In the genomic region with DNA sequence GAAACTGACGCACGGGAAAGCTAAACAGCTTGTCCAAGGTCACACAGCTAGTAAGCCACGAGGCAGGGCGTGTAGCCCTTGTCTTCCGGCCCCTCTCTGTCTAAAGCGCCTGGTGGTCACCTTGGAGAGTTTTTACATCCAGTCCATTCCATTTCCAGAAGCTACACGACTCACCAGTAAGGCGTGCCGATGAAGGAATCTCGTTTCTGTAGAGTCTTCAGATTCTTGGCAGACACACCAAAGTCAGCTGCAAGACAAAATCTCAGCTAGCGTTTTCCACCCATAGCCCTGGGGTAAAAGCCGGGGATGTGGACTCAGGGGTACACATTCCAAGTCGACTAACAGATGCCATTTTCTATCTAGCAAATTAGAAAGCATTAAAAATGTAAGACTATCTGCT, we compare ENCODE assay signal across 8 cellular contexts.
DNase-seq lines count a peak whose midpoint lies in the region; ATAC-seq and TF ChIP-seq lines count a peak whose summit lies in the region.

No MANE protein-coding gene starts in this region.

- in situ Hi-C loops in GM23248 (cut with MboI): no loop called here

- DNase-seq in GM23248 (peak; percentile 90), T-helper 17 cell (no peak), fibroblast of the aortic adventitia (ENCODE audit: low read depth) (peak; percentile 89), endodermal cell (no peak), DMS79 (lab: John Stamatoyannopoulos, UW) (no peak), SHP77 treated with DMSO at 0.1 percent for 48 hours (lab: John Stamatoyannopoulos, UW) (no peak)

- peaks cover 17% of the 10 kb centered on the region for H3K79me2 ChIP-seq in GM23248 (ENCODE audit: insufficient read depth)

- no peaks in the 10 kb centered on the region for H3K9me2 ChIP-seq in GM23248 (ENCODE audit: insufficient read depth)

- peaks cover 31% of the 10 kb centered on the region for H3F3A ChIP-seq in GM23248 (ENCODE audit: insufficient read depth)

- H3K27ac Mint-ChIP-seq in T-helper 17 cell (peak overlapping the region; percentile 67), endodermal cell (no peak overlapping the region)
- no peak overlapping the region for H3K27ac Mint-ChIP-seq in stimulated activated memory B cell treated with anti-CD40 and anti-IgM and Interleukin-4, amounts not matched to agents 10 μg/mL and 1 μg/mL and 100 μg/mL, for 72 hours

- no peaks in the 10 kb centered on the region for H3K9me3 Mint-ChIP-seq in endodermal cell
- no peaks in the 10 kb centered on the region for H3K9me3 Mint-ChIP-seq in stimulated activated memory B cell treated with anti-CD40 and anti-IgM and Interleukin-4, amounts not matched to agents 10 μg/mL and 1 μg/mL and 100 μg/mL, for 72 hours

- TF ChIP-seq CTCF in fibroblast of the aortic adventitia (IDR thresholded peaks at IDR 0.05; ENCODE audit: insufficient read depth, low read length): peak; percentile 47
- no peak for TF ChIP-seq CTCF in endodermal cell (conservative IDR thresholded peaks at IDR 0.05)

- ATAC-seq in T-helper 17 cell: no peak
- no peak for ATAC-seq in stimulated activated memory B cell treated with anti-CD40 and anti-IgM and Interleukin-4, amounts not matched to agents 10 μg/mL and 1 μg/mL and 100 μg/mL, for 72 hours

- peaks cover 25% of the 10 kb centered on the region for H3K4me1 Mint-ChIP-seq in T-helper 17 cell
- H3K4me1 Mint-ChIP-seq in endodermal cell: peaks cover 24% of the 10 kb centered on the region
- peaks cover 48% of the 10 kb centered on the region for H3K4me1 Mint-ChIP-seq in stimulated activated memory B cell treated with anti-CD40 and anti-IgM and Interleukin-4, amounts not matched to agents 10 μg/mL and 1 μg/mL and 100 μg/mL, for 72 hours

- H3K27me3 ChIP-seq in GM23248 (replicated peaks; ENCODE audit: insufficient read depth) (no peaks in the 10 kb centered on the region), skeletal muscle satellite cell (ENCODE audit: control insufficient read depth, insufficient read depth, low read length) (no peaks in the 10 kb centered on the region), endodermal cell (ENCODE audit: control insufficient read depth, insufficient read depth, low read length, poor library complexity, severe bottlenecking) (no peaks in the 10 kb centered on the region)

- H3K4me2 ChIP-seq in GM23248 (ENCODE audit: unreplicated experiment) (peak overlapping the region; percentile 59), skeletal muscle satellite cell (ENCODE audit: low read length) (peak overlapping the region; percentile 70)

- H3K27ac ChIP-seq in GM23248: peak overlapping the region; percentile 81
- H3K27ac ChIP-seq in endodermal cell (ENCODE audit: low read depth, low read length): no peak overlapping the region

- H3K9ac ChIP-seq in GM23248 (peak overlapping the region; percentile 70), skeletal muscle satellite cell (ENCODE audit: low read depth, low read length) (peak overlapping the region; percentile 46), endodermal cell (ENCODE audit: extremely low read depth, low read length, poor library complexity, severe bottlenecking) (no peak overlapping the region)

- H3K9me3 ChIP-seq in GM23248 (ENCODE audit: low read depth) (no peaks in the 10 kb centered on the region), T-helper 17 cell (ENCODE audit: control insufficient read depth, low read length, poor library complexity, severe bottlenecking) (no peaks in the 10 kb centered on the region), skeletal muscle satellite cell (replicated peaks; ENCODE audit: low read length) (no peaks in the 10 kb centered on the region), endodermal cell (ENCODE audit: control insufficient read depth, low read length) (no peaks in the 10 kb centered on the region)

- H3K27me3 Mint-ChIP-seq in T-helper 17 cell: no peaks in the 10 kb centered on the region
- no peaks in the 10 kb centered on the region for H3K27me3 Mint-ChIP-seq in endodermal cell (ENCODE audit: insufficient read depth)
- H3K27me3 Mint-ChIP-seq in stimulated activated memory B cell treated with anti-CD40 and anti-IgM and Interleukin-4, amounts not matched to agents 10 μg/mL and 1 μg/mL and 100 μg/mL, for 72 hours: no peaks in the 10 kb centered on the region

- H3K36me3 Mint-ChIP-seq in T-helper 17 cell (ENCODE audit: low read depth): no peaks in the 10 kb centered on the region
- H3K36me3 Mint-ChIP-seq in endodermal cell (ENCODE audit: low read depth): no peaks in the 10 kb centered on the region
- H3K36me3 Mint-ChIP-seq in stimulated activated memory B cell treated with anti-CD40 and anti-IgM and Interleukin-4, amounts not matched to agents 10 μg/mL and 1 μg/mL and 100 μg/mL, for 72 hours: peaks cover 40% of the 10 kb centered on the region

- H3K36me3 ChIP-seq in GM23248 (ENCODE audit: low read depth) (no peaks in the 10 kb centered on the region), skeletal muscle satellite cell (ENCODE audit: insufficient read depth, low read length) (peaks cover 4% of the 10 kb centered on the region), endodermal cell (ENCODE audit: control insufficient read depth, insufficient read depth, low read length) (no peaks in the 10 kb centered on the region)

- WGBS in GM23248 (ENCODE audit: low coverage in 1 of 2, low lambda C conversion rate in 2 of 2, missing lambda C conversion rate in 2 of 2), 2 experiments: 23 to 30% methylated on average over 13 of the region's 13 CpGs
- WGBS in endodermal cell (ENCODE audit: insufficient coverage in 1 of 2, insufficient read length in 1 of 2), 2 experiments: 88 to 91% methylated on average over 11 to 13 of the region's 13 CpGs

- H4K20me1 ChIP-seq in GM23248 (ENCODE audit: insufficient read depth): no peaks in the 10 kb centered on the region

- peak overlapping the region; percentile 54 for H3K4me3 ChIP-seq in GM23248
- peak overlapping the region; percentile 40 for H3K4me3 ChIP-seq in fibroblast of the aortic adventitia (ENCODE audit: low read depth, low read length)
- H3K4me3 ChIP-seq in skeletal muscle satellite cell (ENCODE audit: low read length): peak overlapping the region; percentile 37
- H3K4me3 ChIP-seq in endodermal cell (ENCODE audit: low read length): no peak overlapping the region

- peak overlapping the region; percentile 49 for H2AFZ ChIP-seq in GM23248

- H3K4me1 ChIP-seq in GM23248 (ENCODE audit: insufficient read depth): peaks cover 45% of the 10 kb centered on the region
- H3K4me1 ChIP-seq in skeletal muscle satellite cell (ENCODE audit: control insufficient read depth, insufficient read depth, low read length): peaks cover 51% of the 10 kb centered on the region
- H3K4me1 ChIP-seq in endodermal cell (ENCODE audit: control insufficient read depth, insufficient read depth, low read length): peaks cover 4% of the 10 kb centered on the region

- H3K4me3 Mint-ChIP-seq in T-helper 17 cell (no peak overlapping the region), endodermal cell (no peak overlapping the region)
- no peak overlapping the region for H3K4me3 Mint-ChIP-seq in stimulated activated memory B cell treated with anti-CD40 and anti-IgM and Interleukin-4, amounts not matched to agents 10 μg/mL and 1 μg/mL and 100 μg/mL, for 72 hours

Comparison
In these comparisons a context has a peak if more than half of its experiments do, and no peak if none do; other contexts are left out.
1. DNase-seq: peak in GM23248 (single experiment) and fibroblast of the aortic adventitia (single experiment); none in T-helper 17 cell (0 of 3), endodermal cell (single experiment), DMS79 (single experiment) and SHP77 treated with DMSO at 0.1 percent for 48 hours (single experiment).